ENCODE assay signal across 21 cellular contexts in genomic region chr2:228367356-228367755, GRCh38.
"Had no signal": no experiment of that assay in that cellular context is flagged by ENCODE, and none has a peak within 500 bp of the region (broad histone marks: within the 10 kb centered on the region; RNA-seq: fewer than 3 reads in every experiment).

No MANE protein-coding gene starts in this region.

- H3K36me3 Mint-ChIP-seq: immature natural killer cell had no signal

- H3K27me3 Mint-ChIP-seq: dendritic cell treated with granulocyte-macrophage colony-stimulating factor and Interleukin-4, amounts not matched to agents 40 ng/mL and 50 ng/mL, for 4 days had no signal

- H3K4me1 ChIP-seq: esophagus muscularis mucosa, gastroesophageal sphincter, heart left ventricle, thyroid gland had no signal

- H3K4me1 Mint-ChIP-seq: immature natural killer cell had no signal

- DNase-seq: activated CD4-positive, alpha-beta T cell treated with anti-CD3 and anti-CD28 coated beads, Interleukin-2, amount 50 U/mL, for 4 hours; activated effector memory CD4-positive, alpha-beta T cell treated with anti-CD3 and anti-CD28 coated beads, Interleukin-2, amount 50 U/mL, for 16 hours; activated naive CD4-positive, alpha-beta T cell treated with anti-CD3 and anti-CD28 coated beads, Interleukin-2, amount 50 U/mL, for 16 hours; activated T-cell treated with anti-CD3 and anti-CD28 coated beads, Interleukin-2, amount 50 U/mL, for 72 hours; aorta; cerebellar nuclear complex; effector memory CD4-positive, alpha-beta T cell; heart left ventricle; immature natural killer cell; kidney glomerular epithelial cell; left ventricle myocardium superior; occipital lobe; posterior cingulate gyrus; retina; stimulated activated CD4-positive, alpha-beta T cell treated with anti-CD3 and anti-CD28 coated beads, Interleukin-12 subunit alpha, Interleukin-12 subunit beta, amount 100 ng/mL, for 4 hours; stimulated activated CD4-positive, alpha-beta T cell treated with anti-CD3 and anti-CD28 coated beads, Interleukin-1b, Interleukin-23, amount 100 ng/mL, for 48 hours; stimulated activated naive CD4-positive, alpha-beta T cell treated with Interleukin-2 at 50 U/mL for 16 hours; thyroid gland had no signal

- H3K27ac Mint-ChIP-seq: activated T-cell treated with anti-CD3 and anti-CD28 coated beads, Interleukin-2, amount 50 U/mL, for 72 hours; dendritic cell treated with granulocyte-macrophage colony-stimulating factor and Interleukin-4, amounts not matched to agents 40 ng/mL and 50 ng/mL, for 4 days; immature natural killer cell had no signal

- H3K27me3 ChIP-seq: esophagus muscularis mucosa, gastroesophageal sphincter, heart left ventricle, thyroid gland had no signal

- H3K4me3 Mint-ChIP-seq: activated T-cell treated with anti-CD3 and anti-CD28 coated beads, Interleukin-2, amount 50 U/mL, for 72 hours; dendritic cell treated with granulocyte-macrophage colony-stimulating factor and Interleukin-4, amounts not matched to agents 40 ng/mL and 50 ng/mL, for 4 days; immature natural killer cell had no signal

- H3K4me3 ChIP-seq: esophagus muscularis mucosa, gastroesophageal sphincter, heart left ventricle, thyroid gland had no signal

- H3K36me3 ChIP-seq: esophagus muscularis mucosa, gastroesophageal sphincter, heart left ventricle, thyroid gland had no signal

- H3K9me3 ChIP-seq: esophagus muscularis mucosa, gastroesophageal sphincter, heart left ventricle, thyroid gland had no signal

- H3K27ac ChIP-seq: esophagus muscularis mucosa, gastroesophageal sphincter, heart left ventricle, thyroid gland had no signal
